ENCODE assay signal across 13 cellular contexts in genomic region chr9:129895376-129896268, GRCh38.
DNase-seq lines count a peak whose midpoint lies in the region; ATAC-seq and TF ChIP-seq lines count a peak whose summit lies in the region.
"Had no signal": no experiment of that assay in that cellular context is flagged by ENCODE, and none has a peak within 500 bp of the region (broad histone marks: within the 10 kb centered on the region; RNA-seq: fewer than 3 reads in every experiment).

No MANE protein-coding gene starts in this region.

- no peaks in the 10 kb centered on the region for H3K79me2 ChIP-seq in SU-DHL-6 (ENCODE audit: insufficient read depth, low read length)

- no peaks in the 10 kb centered on the region for H3K27me3 ChIP-seq in CD8-positive, alpha-beta memory T cell (ENCODE audit: insufficient read depth, low read length, poor library complexity, severe bottlenecking)
- no peaks in the 10 kb centered on the region for H3K27me3 ChIP-seq in SU-DHL-6 (ENCODE audit: low read length)
- no peaks in the 10 kb centered on the region for H3K27me3 ChIP-seq in heart right ventricle
- H3K27me3 ChIP-seq: gastroesophageal sphincter, Peyer's patch, stomach had no signal

- peak overlapping the region; percentile 41; the same call in 1 of the 2 replicates for H3K9ac ChIP-seq in SU-DHL-6 (ENCODE audit: low read length)

- H3K27ac ChIP-seq in CD8-positive, alpha-beta memory T cell (ENCODE audit: low read depth, low read length), result no peak overlapping the region
- H3K27ac ChIP-seq in SU-DHL-6 (ENCODE audit: low read depth, low read length), result peak overlapping the region; percentile 87
- H3K27ac ChIP-seq in heart right ventricle, result peak overlapping the region in 1 of 10 donors; percentile 16

- H3K4me3 ChIP-seq in CD8-positive, alpha-beta memory T cell (ENCODE audit: low read length), result no peak overlapping the region
- no peak overlapping the region for H3K4me3 ChIP-seq in SU-DHL-6 (ENCODE audit: insufficient read depth, low read length, poor library complexity, severe bottlenecking)
- H3K4me3 ChIP-seq in heart right ventricle, result no peak overlapping the region
- H3K4me3 ChIP-seq: gastroesophageal sphincter, Peyer's patch, stomach had no signal

- TF ChIP-seq CTCF in SU-DHL-6 (IDR thresholded peaks at IDR 0.05; ENCODE audit: insufficient read depth, low read length, poor library complexity, severe bottlenecking) (no peak), heart right ventricle (IDR thresholded peaks at IDR 0.05) (no peak)

- ATAC-seq in naive thymus-derived CD8-positive, alpha-beta T cell, result peak; percentile 45 to 59
- ATAC-seq in GM21423 (IDR thresholded peaks at IDR 0.05; ENCODE audit: unreplicated experiment) (no peak), heart right ventricle (no peak)
- ATAC-seq: gastroesophageal sphincter, left ventricle myocardium superior had no signal

- H4K20me1 ChIP-seq in SU-DHL-6 (ENCODE audit: low read depth, low read length), result no peaks in the 10 kb centered on the region

- H3K27ac Mint-ChIP-seq in CD8-positive, alpha-beta memory T cell, result peak overlapping the region; percentile 87 to 100 (median 98)
- H3K27ac Mint-ChIP-seq in activated naive CD4-positive, alpha-beta T cell treated with anti-CD3 and anti-CD28 coated beads for 36 hours, result peak overlapping the region; percentile 89
- peak overlapping the region; percentile 93 to 100 (median 96) for H3K27ac Mint-ChIP-seq in naive thymus-derived CD8-positive, alpha-beta T cell

- H3F3A ChIP-seq in SU-DHL-6 (ENCODE audit: insufficient read depth), result peaks cover 58% of the 10 kb centered on the region

- DNase-seq in CD8-positive, alpha-beta memory T cell, result peak; percentile 22 to 75 (median 48)
- peak; percentile 71 for DNase-seq in activated naive CD4-positive, alpha-beta T cell treated with anti-CD3 and anti-CD28 coated beads for 36 hours
- peak in 8 of 10 donors; percentile 53 to 82 (median 68) for DNase-seq in naive thymus-derived CD8-positive, alpha-beta T cell
- DNase-seq in SK-N-DZ (ENCODE audit: low spot score) (no peak), amniotic stem cell (lab: John Stamatoyannopoulos, UW) (no peak), heart right ventricle (no peak)
- DNase-seq: left ventricle myocardium superior, NCI-H345, Peyer's patch, stomach had no signal

- peaks cover 8 to 79% (median 34%) of the 10 kb centered on the region in 3 donors for H3K36me3 Mint-ChIP-seq in CD8-positive, alpha-beta memory T cell
- H3K36me3 Mint-ChIP-seq in activated naive CD4-positive, alpha-beta T cell treated with anti-CD3 and anti-CD28 coated beads for 36 hours (ENCODE audit: low read depth), result peaks cover 68% of the 10 kb centered on the region
- peaks cover 11 to 79% (median 28%) of the 10 kb centered on the region in 3 donors for H3K36me3 Mint-ChIP-seq in naive thymus-derived CD8-positive, alpha-beta T cell

- H3K36me3 ChIP-seq in CD8-positive, alpha-beta memory T cell (ENCODE audit: insufficient read depth, low read length), result peaks cover 22% of the 10 kb centered on the region
- H3K36me3 ChIP-seq in SU-DHL-6 (ENCODE audit: low read length) (peaks cover 7% of the 10 kb centered on the region), heart right ventricle (peaks cover 0 to 91% (median 20%) of the 10 kb centered on the region in 9 donors)

- peaks cover 0 to 10% of the 10 kb centered on the region in 2 donors for H3K27me3 Mint-ChIP-seq in CD8-positive, alpha-beta memory T cell
- H3K27me3 Mint-ChIP-seq in activated naive CD4-positive, alpha-beta T cell treated with anti-CD3 and anti-CD28 coated beads for 36 hours (ENCODE audit: low read depth), result no peaks in the 10 kb centered on the region
- peaks cover 0 to 1% (median 0%) of the 10 kb centered on the region in 5 donors for H3K27me3 Mint-ChIP-seq in naive thymus-derived CD8-positive, alpha-beta T cell

- H3K9me2 ChIP-seq in SU-DHL-6 (replicated peaks; ENCODE audit: insufficient read depth, low read length), result no peaks in the 10 kb centered on the region

- H2AFZ ChIP-seq in SU-DHL-6 (ENCODE audit: low read depth, low read length, severe bottlenecking), result no peak overlapping the region

- 93 to 95% methylated on average over 17 of the region's 17 CpGs for WGBS in heart right ventricle, 2 donors

- CTCF ChIA-PET in CD8-positive, alpha-beta memory T cell (lab: Charles Lee), result interaction anchor here (1.3 to 3.7 kb wide), 4 partner anchors 8 to 61 kb away, joined by 3 to 17 read pairs (median 7); no protein-coding TSS in a partner anchor
- CTCF ChIA-PET in activated naive CD4-positive, alpha-beta T cell treated with anti-CD3 and anti-CD28 coated beads for 36 hours (lab: Charles Lee), result interaction anchor here (0.7 to 1.7 kb wide), 5 partner anchors 9 to 12 kb away, joined by 3 to 10 read pairs (median 4); no protein-coding TSS in a partner anchor

- H3K4me1 ChIP-seq in CD8-positive, alpha-beta memory T cell (ENCODE audit: insufficient read depth, low read length), result peaks cover 55% of the 10 kb centered on the region
- peaks cover 0 to 33% (median 0%) of the 10 kb centered on the region in 9 donors for H3K4me1 ChIP-seq in heart right ventricle

- no peaks in the 10 kb centered on the region for H3K9me3 Mint-ChIP-seq in CD8-positive, alpha-beta memory T cell
- H3K9me3 Mint-ChIP-seq in activated naive CD4-positive, alpha-beta T cell treated with anti-CD3 and anti-CD28 coated beads for 36 hours, result no peaks in the 10 kb centered on the region
- H3K9me3 Mint-ChIP-seq in naive thymus-derived CD8-positive, alpha-beta T cell, result no peaks in the 10 kb centered on the region

- H3K4me1 Mint-ChIP-seq in CD8-positive, alpha-beta memory T cell, result peaks cover 50 to 66% (median 65%) of the 10 kb centered on the region in 3 donors
- peaks cover 76% of the 10 kb centered on the region for H3K4me1 Mint-ChIP-seq in activated naive CD4-positive, alpha-beta T cell treated with anti-CD3 and anti-CD28 coated beads for 36 hours (ENCODE audit: low read depth)
- peaks cover 36 to 76% (median 73%) of the 10 kb centered on the region in 4 donors for H3K4me1 Mint-ChIP-seq in naive thymus-derived CD8-positive, alpha-beta T cell

- H3K4me2 ChIP-seq in SU-DHL-6 (ENCODE audit: low read depth, low read length, poor library complexity, severe bottlenecking), result peak overlapping the region; percentile 64

- POLR2A ChIA-PET in CD8-positive, alpha-beta memory T cell (lab: Charles Lee), result interaction anchor here (0.6 to 2.1 kb wide), 5 partner anchors 9 to 147 kb away, joined by 3 to 11 read pairs (median 3); partner anchors contain the start of gene FNBP1
- POLR2A ChIA-PET in naive thymus-derived CD8-positive, alpha-beta T cell (lab: Charles Lee), result interaction anchor here (0.6 to 12.6 kb wide), 10 partner anchors 9 to 145 kb away, joined by 3 to 225 read pairs (median 4); partner anchors contain the start of genes C9orf78, FNBP1 and USP20

- H3K4me3 Mint-ChIP-seq in CD8-positive, alpha-beta memory T cell, result peak overlapping the region in 4 of 7 donors; percentile 4 to 46 (median 24)
- no peak overlapping the region for H3K4me3 Mint-ChIP-seq in activated naive CD4-positive, alpha-beta T cell treated with anti-CD3 and anti-CD28 coated beads for 36 hours
- H3K4me3 Mint-ChIP-seq in naive thymus-derived CD8-positive, alpha-beta T cell, result peak overlapping the region in 8 of 10 donors; percentile 4 to 73 (median 58)

- H3K9me3 ChIP-seq in CD8-positive, alpha-beta memory T cell (ENCODE audit: low read length), result no peaks in the 10 kb centered on the region
- no peaks in the 10 kb centered on the region for H3K9me3 ChIP-seq in SU-DHL-6 (ENCODE audit: insufficient read depth, low read length)
- no peaks in the 10 kb centered on the region for H3K9me3 ChIP-seq in heart right ventricle
- H3K9me3 ChIP-seq: gastroesophageal sphincter, Peyer's patch, stomach had no signal

- intact Hi-C loops in activated naive CD4-positive, alpha-beta T cell treated with anti-CD3 and anti-CD28 coated beads for 36 hours (cut with micrococcal nuclease), result loop anchor here (1.0 kb wide), 1 partner anchor 8 kb away; no protein-coding TSS in a partner anchor
- intact Hi-C loops in heart right ventricle (cut with DNase I), result no loop called here

Comparison
In these comparisons a context has a peak if more than half of its experiments do, and no peak if none do; other contexts are left out.
1. DNase-seq: peak in CD8-positive, alpha-beta memory T cell (5 of 5), activated naive CD4-positive, alpha-beta T cell treated with anti-CD3 and anti-CD28 coated beads for 36 hours (single experiment) and naive thymus-derived CD8-positive, alpha-beta T cell (8 of 10); none in SK-N-DZ (single experiment), amniotic stem cell (single experiment) and heart right ventricle (0 of 2).
2. ATAC-seq: peak in naive thymus-derived CD8-positive, alpha-beta T cell (2 of 2); none in GM21423 (single experiment) and heart right ventricle (0 of 8).
3. Peak in every context shown above with its lines, with median percentiles within 50 percentile points of each other: H3K27ac Mint-ChIP-seq.